1 cellular context compared by ENCODE assay signal in genomic region chr14:103124501-103125001, GRCh38.
TF ChIP-seq lines count a peak whose summit lies in the region.

No MANE protein-coding gene starts in this region.

TF ChIP-seq in HepG2, 621 proteins besides CTCF, POLR2A, EP300 and RAD21:
- no peak for TF ChIP-seq SALL2 (CRISPR knock-in tag; IDR thresholded peaks at IDR 0.05)
- TF ChIP-seq HNF4G (IDR thresholded peaks at IDR 0.05; ENCODE audit: borderline replicate concordance, low read depth, low read length), result no peak
- TF ChIP-seq HNF4G (CRISPR knock-in tag; IDR thresholded peaks at IDR 0.05; ENCODE audit: borderline replicate concordance, low read depth), result no peak
- TF ChIP-seq KLF6 (CRISPR knock-in tag; IDR thresholded peaks at IDR 0.05), result no peak
- no peak for TF ChIP-seq TBL1XR1 (IDR thresholded peaks at IDR 0.05; ENCODE audit: borderline replicate concordance, low read length, partially characterized antibody)
- no peak for TF ChIP-seq DZIP1 (CRISPR knock-in tag; IDR thresholded peaks at IDR 0.05)
- TF ChIP-seq ZNF766 (CRISPR knock-in tag; IDR thresholded peaks at IDR 0.05; ENCODE audit: borderline replicate concordance), result no peak
- no peak for TF ChIP-seq ZNF850 (CRISPR knock-in tag; conservative IDR thresholded peaks at IDR 0.05)
- no peak for TF ChIP-seq SMYD3 (CRISPR knock-in tag; IDR thresholded peaks at IDR 0.05)
- no peak for TF ChIP-seq XRCC5 (optimal IDR thresholded peaks at IDR 0.05; ENCODE audit: low read length)
